ENCODE assay signal across 1 cellular context in genomic region chr1:43946244-43947060, GRCh38.
TF ChIP-seq lines count a peak whose summit lies in the region.

TSS of gene IPO13 (plus strand) at chr1:43946950. CDS start at chr1:43947601, 651 bp downstream.

TF ChIP-seq in HepG2, 621 proteins besides CTCF, POLR2A, EP300 and RAD21 (continued from another document and continues in another):
- TF ChIP-seq ZNF639 (CRISPR knock-in tag; conservative IDR thresholded peaks at IDR 0.05) (peak; percentile 84; the same call in 1 of the 2 replicates), MAFG (CRISPR knock-in tag; IDR thresholded peaks at IDR 0.05) (no peak), ZNF547 (CRISPR knock-in tag; IDR thresholded peaks at IDR 0.05) (peak; percentile 86), MNT (IDR thresholded peaks at IDR 0.05) (peak; percentile 90), RBAK (CRISPR knock-in tag; IDR thresholded peaks at IDR 0.05) (no peak), ZFP37 (CRISPR knock-in tag; IDR thresholded peaks at IDR 0.05; ENCODE audit: borderline replicate concordance) (no peak), ZNF646 (CRISPR knock-in tag; IDR thresholded peaks at IDR 0.05) (peak; percentile 15; the same call in 1 of the 2 replicates), ZNF234 (CRISPR knock-in tag; conservative IDR thresholded peaks at IDR 0.05) (peak; percentile 37; the same call in 1 of the 2 replicates), ZFP1 (CRISPR knock-in tag; IDR thresholded peaks at IDR 0.05) (0 out of 2 replicates have a peak, but pooled peaks have one; percentile 54), MAZ (IDR thresholded peaks at IDR 0.05; ENCODE audit: borderline replicate concordance, low read depth, low read length) (no peak), MAZ (CRISPR knock-in tag; IDR thresholded peaks at IDR 0.05; ENCODE audit: low read depth) (peak; percentile 94), ELF4 (CRISPR knock-in tag; IDR thresholded peaks at IDR 0.05; ENCODE audit: borderline replicate concordance) (no peak), ZNF691 (CRISPR knock-in tag; IDR thresholded peaks at IDR 0.05; ENCODE audit: borderline replicate concordance, low read depth) (no peak; the same call in 1 of the 2 replicates), HNRNPL (IDR thresholded peaks at IDR 0.05; ENCODE audit: low read depth, low read length) (0 out of 2 replicates have a peak, but pooled peaks have one; percentile 52), PRDM10 (CRISPR knock-in tag; IDR thresholded peaks at IDR 0.05; ENCODE audit: low read depth) (peak; percentile 65), ZNF589 (CRISPR knock-in tag; conservative IDR thresholded peaks at IDR 0.05) (peak; percentile 64; the same call in 1 of the 2 replicates), TARDBP (CRISPR knock-in tag; IDR thresholded peaks at IDR 0.05) (peak; percentile 96), AHR (CRISPR knock-in tag; IDR thresholded peaks at IDR 0.05) (peak; percentile 70; the same call in 1 of the 2 replicates), THAP7 (CRISPR knock-in tag; IDR thresholded peaks at IDR 0.05) (peak; percentile 79; the same call in 1 of the 2 replicates), GRHL1 (CRISPR knock-in tag; conservative IDR thresholded peaks at IDR 0.05) (no peak), SMARCE1 (IDR thresholded peaks at IDR 0.05; ENCODE audit: borderline replicate concordance) (no peak), CHD4 (IDR thresholded peaks at IDR 0.05; ENCODE audit: borderline replicate concordance, low read length) (no peak), REXO4 (CRISPR knock-in tag; IDR thresholded peaks at IDR 0.05; ENCODE audit: borderline replicate concordance) (no peak), ZNF34 (CRISPR knock-in tag; IDR thresholded peaks at IDR 0.05; ENCODE audit: borderline replicate concordance) (peak; percentile 72; the same call in 1 of the 2 replicates), ZNF781 (CRISPR knock-in tag; IDR thresholded peaks at IDR 0.05; ENCODE audit: borderline replicate concordance, not compliant biosample characterization) (no peak), STAT5B (CRISPR knock-in tag; IDR thresholded peaks at IDR 0.05) (0 out of 2 replicates have a peak, but pooled peaks have one; percentile 33), NFKBIZ (CRISPR knock-in tag; IDR thresholded peaks at IDR 0.05) (0 out of 2 replicates have a peak, but pooled peaks have one; percentile 36), THAP8 (CRISPR knock-in tag; IDR thresholded peaks at IDR 0.05; ENCODE audit: borderline replicate concordance) (0 out of 2 replicates have a peak, but pooled peaks have one; percentile 72), SNAI1 (CRISPR knock-in tag; IDR thresholded peaks at IDR 0.05; ENCODE audit: borderline replicate concordance) (no peak), CENPBD1 (CRISPR knock-in tag; IDR thresholded peaks at IDR 0.05; ENCODE audit: borderline replicate concordance, low read depth) (no peak), SMAD3 (CRISPR knock-in tag; IDR thresholded peaks at IDR 0.05) (peak; percentile 88), ZNF18 (CRISPR knock-in tag; IDR thresholded peaks at IDR 0.05; ENCODE audit: insufficient replicate concordance) (peak; percentile 78), ZNF577 (CRISPR knock-in tag; IDR thresholded peaks at IDR 0.05; ENCODE audit: borderline replicate concordance, low read depth) (peak; percentile 62; the same call in 1 of the 2 replicates), MYC (CRISPR knock-in tag; IDR thresholded peaks at IDR 0.05; ENCODE audit: borderline replicate concordance) (peak; percentile 99), PLRG1 (conservative IDR thresholded peaks at IDR 0.05) (no peak), ZNF746 (CRISPR knock-in tag; IDR thresholded peaks at IDR 0.05) (no peak; the same call in none of the 2 replicates)
